Comparison of ENCODE assay signal across 22 cellular contexts in genomic region chr18:43692291-43692690, GRCh38.
A peak's percentile ranks its signal among the peaks of the same experiment; 100 is the strongest.
DNase-seq lines count a peak whose midpoint lies in the region; ATAC-seq and TF ChIP-seq lines count a peak whose summit lies in the region.
"Had no signal": no experiment of that assay in that cellular context is flagged by ENCODE, and none has a peak within 500 bp of the region (broad histone marks: within the 10 kb centered on the region; RNA-seq: fewer than 3 reads in every experiment).

No MANE protein-coding gene starts in this region.

- no peak for TF ChIP-seq CTCF in OCI-LY3 (IDR thresholded peaks at IDR 0.05; ENCODE audit: low read depth, low read length)
- TF ChIP-seq CTCF in hepatocyte (IDR thresholded peaks at IDR 0.05; ENCODE audit: poor library complexity) = no peak

- H3K4me1 ChIP-seq in OCI-LY3 (ENCODE audit: low read length) (no peaks in the 10 kb centered on the region), hepatocyte (ENCODE audit: insufficient read depth) (no peaks in the 10 kb centered on the region)
- H3K4me1 ChIP-seq: gastrocnemius medialis, upper lobe of right lung had no signal

- H2AFZ ChIP-seq in OCI-LY3 (ENCODE audit: low read depth, low read length) (0 out of 2 replicates have a peak overlapping the region, but pooled peaks have one; percentile 10), hepatocyte (no peak overlapping the region)

- H3K79me2 ChIP-seq in OCI-LY3 (ENCODE audit: low read length) = no peaks in the 10 kb centered on the region
- no peaks in the 10 kb centered on the region for H3K79me2 ChIP-seq in hepatocyte

- H3K27me3 ChIP-seq in OCI-LY3 (ENCODE audit: low read depth, low read length) = no peaks in the 10 kb centered on the region
- no peaks in the 10 kb centered on the region for H3K27me3 ChIP-seq in hepatocyte
- H3K27me3 ChIP-seq in H7 (ENCODE audit: control insufficient read depth, insufficient read depth, low read length) = no peaks in the 10 kb centered on the region
- H3K27me3 ChIP-seq: dorsolateral prefrontal cortex, gastrocnemius medialis, neutrophil, upper lobe of right lung had no signal

- no peaks in the 10 kb centered on the region for H3K36me3 Mint-ChIP-seq in activated naive CD4-positive, alpha-beta T cell treated with anti-CD3 and anti-CD28 coated beads, Interleukin-2, amount 50 U/mL, for 72 hours
- H3K36me3 Mint-ChIP-seq: immature natural killer cell; stimulated activated memory B cell treated with anti-CD40 and anti-IgM and Interleukin-4, amounts not matched to agents 10 μg/mL and 1 μg/mL and 100 μg/mL, for 72 hours had no signal

- no peaks in the 10 kb centered on the region for H3K9me3 ChIP-seq in OCI-LY3 (ENCODE audit: insufficient read depth, low read length)
- H3K9me3 ChIP-seq in hepatocyte (ENCODE audit: low read depth) = no peaks in the 10 kb centered on the region
- H3K9me3 ChIP-seq: neutrophil, upper lobe of right lung had no signal

- H4K20me1 ChIP-seq in OCI-LY3 (ENCODE audit: insufficient read depth, low read length) (no peaks in the 10 kb centered on the region), hepatocyte (ENCODE audit: insufficient read depth, poor library complexity, severe bottlenecking) (no peaks in the 10 kb centered on the region)

- H3K27ac Mint-ChIP-seq in activated naive CD4-positive, alpha-beta T cell treated with anti-CD3 and anti-CD28 coated beads, Interleukin-2, amount 50 U/mL, for 72 hours = no peak overlapping the region
- H3K27ac Mint-ChIP-seq: activated CD8-positive, alpha-beta T cell treated with anti-CD3 and anti-CD28 coated beads for 36 hours; activated T-helper 17 cell treated with anti-CD3 and anti-CD28 coated beads, Interleukin-2, amount 50 U/mL, for 72 hours; immature natural killer cell; stimulated activated memory B cell treated with anti-CD40 and anti-IgM and Interleukin-4, amounts not matched to agents 10 μg/mL and 1 μg/mL and 100 μg/mL, for 72 hours had no signal

- no peak for ATAC-seq in activated naive CD4-positive, alpha-beta T cell treated with anti-CD3 and anti-CD28 coated beads, Interleukin-2, amount 50 U/mL, for 72 hours
- ATAC-seq: activated CD8-positive, alpha-beta T cell treated with anti-CD3 and anti-CD28 coated beads for 36 hours; activated T-helper 17 cell treated with anti-CD3 and anti-CD28 coated beads, Interleukin-2, amount 50 U/mL, for 72 hours; gastrocnemius medialis; K562; stimulated activated memory B cell treated with anti-CD40 and anti-IgM and Interleukin-4, amounts not matched to agents 10 μg/mL and 1 μg/mL and 100 μg/mL, for 72 hours; upper lobe of right lung had no signal

- no peak overlapping the region for H3K27ac ChIP-seq in OCI-LY3 (ENCODE audit: low read length)
- no peak overlapping the region for H3K27ac ChIP-seq in hepatocyte
- H3K27ac ChIP-seq: dorsolateral prefrontal cortex, gastrocnemius medialis, neutrophil, SK-N-MC, upper lobe of right lung had no signal

- H3K4me2 ChIP-seq in OCI-LY3 (ENCODE audit: low read length) (no peak overlapping the region), hepatocyte (no peak overlapping the region)

- H3K9ac ChIP-seq in OCI-LY3 (ENCODE audit: low read length) = no peak overlapping the region

- H3K9me3 Mint-ChIP-seq in activated naive CD4-positive, alpha-beta T cell treated with anti-CD3 and anti-CD28 coated beads, Interleukin-2, amount 50 U/mL, for 72 hours = peaks cover 4 to 15% of the 10 kb centered on the region in 2 donors
- H3K9me3 Mint-ChIP-seq: stimulated activated memory B cell treated with anti-CD40 and anti-IgM and Interleukin-4, amounts not matched to agents 10 μg/mL and 1 μg/mL and 100 μg/mL, for 72 hours had no signal

- 86% methylated on average over 4 of the region's 4 CpGs for WGBS in hepatocyte (ENCODE audit: low lambda C conversion rate, missing lambda C conversion rate)

- H3K9me2 ChIP-seq in hepatocyte (replicated peaks; ENCODE audit: insufficient read depth) = no peaks in the 10 kb centered on the region

- no peaks in the 10 kb centered on the region for H3K36me3 ChIP-seq in OCI-LY3 (replicated peaks; ENCODE audit: low read depth, low read length)
- no peaks in the 10 kb centered on the region for H3K36me3 ChIP-seq in hepatocyte (replicated peaks; ENCODE audit: insufficient read depth, low read depth)
- H3K36me3 ChIP-seq in H7 (replicated peaks; ENCODE audit: control insufficient read depth, insufficient read depth, low read length) = no peaks in the 10 kb centered on the region
- H3K36me3 ChIP-seq: gastrocnemius medialis, neutrophil, upper lobe of right lung had no signal

- no peak overlapping the region for H3K4me3 ChIP-seq in OCI-LY3 (ENCODE audit: low read length)
- H3K4me3 ChIP-seq in hepatocyte = no peak overlapping the region
- no peak overlapping the region for H3K4me3 ChIP-seq in H7 (ENCODE audit: insufficient read depth, low read depth, low read length)
- H3K4me3 ChIP-seq: dorsolateral prefrontal cortex, gastrocnemius medialis, K562, SK-N-MC, upper lobe of right lung had no signal

- DNase-seq in EL (peak; percentile 51), fibroblast of gingiva (ENCODE audit: low read depth) (peak; percentile 3), non-pigmented ciliary epithelial cell (ENCODE audit: low read depth) (peak; percentile 54), hepatocyte (ENCODE audit: low spot score) (no peak), H7 (no peak), amniotic stem cell (lab: John Stamatoyannopoulos, UW) (no peak)
- no peak for DNase-seq in activated naive CD4-positive, alpha-beta T cell treated with anti-CD3 and anti-CD28 coated beads, Interleukin-2, amount 50 U/mL, for 72 hours (ENCODE audit: low spot score in 2 of 2)
- DNase-seq: activated CD8-positive, alpha-beta T cell treated with anti-CD3 and anti-CD28 coated beads for 36 hours; anterior cingulate cortex; C1 segment of cervical spinal cord; DND-41; dorsolateral prefrontal cortex; gastrocnemius medialis; immature natural killer cell; NCI-H1417 treated with DMSO at 0.1 percent for 48 hours; upper lobe of right lung had no signal

Comparison
In these comparisons a context has a peak if more than half of its experiments do, and no peak if none do; other contexts are left out.
1. DNase-seq: peak in EL (single experiment), fibroblast of gingiva (single experiment) and non-pigmented ciliary epithelial cell (single experiment); none in hepatocyte (single experiment), H7 (single experiment), amniotic stem cell (single experiment) and activated naive CD4-positive, alpha-beta T cell treated with anti-CD3 and anti-CD28 coated beads, Interleukin-2, amount 50 U/mL, for 72 hours (0 of 2).